In the genomic region with DNA sequence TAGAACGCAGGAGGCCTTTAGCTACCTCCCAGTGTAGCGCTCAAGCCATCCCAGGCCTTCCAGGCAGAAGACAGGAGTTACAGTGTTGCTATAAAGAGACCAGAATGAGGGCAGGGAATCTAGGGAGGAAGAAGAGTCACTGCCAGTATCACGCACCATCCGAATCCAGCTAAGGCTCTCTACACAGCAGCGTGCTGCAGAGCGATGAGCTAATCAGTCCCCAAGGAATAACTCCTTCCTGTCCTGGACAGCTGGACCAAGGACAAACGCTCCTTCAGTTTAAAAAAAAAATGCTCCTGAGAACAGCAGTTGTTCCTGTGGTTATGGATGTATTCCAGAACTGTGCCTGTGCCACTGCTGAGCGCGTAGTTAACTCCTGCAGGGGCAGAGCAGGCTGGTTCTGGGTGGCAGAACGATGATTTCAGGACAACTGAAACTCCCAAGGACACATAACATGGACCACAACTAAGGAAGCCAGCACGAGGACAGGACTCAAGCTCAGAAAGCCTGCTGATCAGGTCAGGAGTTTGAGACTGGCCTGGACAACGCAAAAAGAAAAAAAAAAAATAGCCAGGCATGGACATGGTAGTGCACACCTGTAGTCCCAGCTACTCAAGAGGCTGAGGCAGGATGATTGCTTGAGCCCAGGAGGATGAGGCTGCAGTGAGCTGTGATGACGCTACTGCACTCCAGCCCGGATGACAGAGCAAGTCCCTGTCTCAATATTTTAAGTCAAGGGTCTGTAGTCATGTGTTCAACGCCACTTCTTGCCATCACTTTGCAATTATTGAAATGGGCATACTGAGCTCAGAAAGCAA, we compare ENCODE assay signal across 8 cellular contexts. TPM values are rescaled to one million over a fixed set of nuclear protein-coding genes. Genes with fewer than 3 reads are reported as not detected.
A peak's percentile ranks its signal among the peaks of the same experiment; 100 is the strongest.
DNase-seq lines count a peak whose midpoint lies in the region; ATAC-seq and TF ChIP-seq lines count a peak whose summit lies in the region.

No MANE protein-coding gene starts in this region.

- H3K9me3 ChIP-seq in skeletal muscle tissue (ENCODE audit: control insufficient read depth in 3 of 3, low read length in 3 of 3) = no peaks in the 10 kb centered on the region

- peak overlapping the region in 1 of 2 donors; percentile 58 for H3K27ac Mint-ChIP-seq in T-cell

- H3K4me3 ChIP-seq in GM12865 (ENCODE audit: low read depth, low read length) = peak overlapping the region; percentile 9; the same call in 1 of the 2 replicates
- H3K4me3 ChIP-seq in fibroblast of villous mesenchyme (ENCODE audit: low read depth, low read length) = peak overlapping the region; percentile 81
- peak overlapping the region; percentile 74 to 94 (median 90) for H3K4me3 ChIP-seq in skeletal muscle tissue (ENCODE audit: low read length in 3 of 3)

- peak overlapping the region; percentile 83 to 94 (median 85) for H3K9ac ChIP-seq in skeletal muscle tissue (ENCODE audit: low read depth in 1 of 3, low read length in 3 of 3)

- H3K9me3 Mint-ChIP-seq in T-cell = no peaks in the 10 kb centered on the region

- peaks cover 18 to 24% (median 23%) of the 10 kb centered on the region in 3 donors for H3K36me3 ChIP-seq in skeletal muscle tissue (ENCODE audit: control insufficient read depth in 3 of 3, insufficient read depth in 3 of 3, low read length in 3 of 3)

- no peaks in the 10 kb centered on the region for H3K27me3 ChIP-seq in skeletal muscle tissue (ENCODE audit: control insufficient read depth in 3 of 3, insufficient read depth in 3 of 3, low read length in 3 of 3)

- H3K36me3 Mint-ChIP-seq in T-cell = peaks cover 6% of the 10 kb centered on the region

- no peak for ATAC-seq in T-cell (replicated peaks in 1 of 4)

- no peaks in the 10 kb centered on the region for H3K27me3 Mint-ChIP-seq in T-cell

- no peak for DNase-seq in GM12865 (ENCODE audit: low read depth)
- no peak for DNase-seq in T-cell
- DNase-seq in fibroblast of villous mesenchyme (ENCODE audit: low read depth) = peak; percentile 76
- no peak for DNase-seq in SKM-1 (lab: John Stamatoyannopoulos, UW; ENCODE audit: unreplicated experiment)
- DNase-seq in NCI-H187 (lab: John Stamatoyannopoulos, UW) = no peak
- DNase-seq in DMS114 treated with DMSO at 0.1 percent for 48 hours (lab: John Stamatoyannopoulos, UW; ENCODE audit: unreplicated experiment) = no peak
- DNase-seq in NCI-H2227 treated with DMSO at 0.1 percent for 48 hours (lab: John Stamatoyannopoulos, UW) = no peak

- peak overlapping the region; percentile 99 for H3K27ac ChIP-seq in skeletal muscle tissue (ENCODE audit: low read depth, low read length)

- peaks cover 66 to 69% (median 68%) of the 10 kb centered on the region in 3 donors for H3K4me1 ChIP-seq in skeletal muscle tissue (ENCODE audit: control insufficient read depth in 3 of 3, insufficient read depth in 3 of 3, low read length in 3 of 3)

- H3K4me3 Mint-ChIP-seq in T-cell = peak overlapping the region; percentile 39 to 93 (median 41)

- H3K4me1 Mint-ChIP-seq in T-cell = peaks cover 53 to 62% (median 56%) of the 10 kb centered on the region in 3 donors

- POLR2A ChIA-PET in T-cell (lab: Charles Lee) = interaction anchor here in 1 of 2 donors (0.6 to 0.9 kb wide), 4 partner anchors 68 to 1383 kb away, joined by 3 to 5 read pairs (median 4); no protein-coding TSS in a partner anchor

- CTCF ChIA-PET in T-cell (lab: Charles Lee) = interaction anchor here (0.5 to 2.6 kb wide), 9 partner anchors 13 to 319 kb away, joined by 3 to 13 read pairs (median 3); no protein-coding TSS in a partner anchor

- TF ChIP-seq CTCF in GM12865 (IDR thresholded peaks at IDR 0.05; ENCODE audit: insufficient read depth, low read depth, low read length, missing control alignments) (no peak), fibroblast of villous mesenchyme (IDR thresholded peaks at IDR 0.05; ENCODE audit: insufficient read depth, low read depth, low read length) (no peak)

RNA-seq across cellular contexts. Expression of a gene that starts 2.6 kb away (rescaled TPM):
- 10 to 100 TPM; 30.4 to 59.8 (median 59.7) TPM for total RNA-seq in T-cell
- 9.9 and 11.9 TPM in 2 replicates for total RNA-seq in fibroblast of villous mesenchyme
- 8.9 TPM for total RNA-seq in skeletal muscle tissue

RNA-seq across cellular contexts. Expression of a gene that starts 14.8 kb away (rescaled TPM):
- total RNA-seq in T-cell (100 to 1,000 TPM in 1 of 5 donors, 10 to 100 TPM in 4; 69.6 to 107 (median 93.1) TPM), fibroblast of villous mesenchyme (25.4 and 26.8 TPM in 2 replicates), skeletal muscle tissue (6.3 TPM)

RNA-seq across cellular contexts. Expression of a gene that starts 18.9 kb away (rescaled TPM):
- total RNA-seq in T-cell (100 to 1,000 TPM; 500 to 643 (median 605) TPM), fibroblast of villous mesenchyme (6,118 and 7,175 TPM in 2 replicates), skeletal muscle tissue (5,507 TPM)

RNA-seq across cellular contexts. Expression of a gene that starts 53.9 kb away (rescaled TPM):
- total RNA-seq in T-cell = 100 to 1,000 TPM; 236 to 392 (median 258) TPM
- 231 and 240 TPM in 2 replicates for total RNA-seq in fibroblast of villous mesenchyme
- 211 TPM for total RNA-seq in skeletal muscle tissue

RNA-seq across cellular contexts. Expression of a gene that starts 59.4 kb away (rescaled TPM):
- 10 to 100 TPM; 32.8 to 43.8 (median 40.7) TPM for total RNA-seq in T-cell
- 40.6 and 52.7 TPM in 2 replicates for total RNA-seq in fibroblast of villous mesenchyme
- 23.0 TPM for total RNA-seq in skeletal muscle tissue

Comparison
In these comparisons a context has a peak if more than half of its experiments do, and no peak if none do; other contexts are left out.
1. H3K4me3 ChIP-seq: peak in every context shown above with its lines; median percentile 90 in skeletal muscle tissue; 81 in fibroblast of villous mesenchyme; 9 in GM12865.